27 cellular contexts compared by ENCODE assay signal in the genomic region with DNA sequence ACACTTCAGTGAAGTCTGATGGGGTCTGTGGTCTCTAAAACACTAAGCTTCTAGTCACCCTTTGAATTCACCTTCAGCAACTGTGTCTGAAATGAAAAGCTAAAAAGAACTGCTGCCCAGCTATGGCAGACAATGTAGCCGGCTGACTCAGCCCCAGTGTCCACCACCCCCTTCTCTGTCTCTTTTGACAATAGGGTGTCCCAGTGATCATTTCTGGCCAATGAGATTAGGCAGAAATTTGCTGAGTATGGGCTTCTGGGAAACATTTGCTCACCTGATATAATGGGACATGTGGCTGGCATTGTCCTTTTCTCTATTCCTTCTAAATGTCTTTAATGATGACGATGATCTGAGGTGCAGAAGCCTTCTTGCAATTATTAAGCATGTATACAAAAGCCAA. TPM values are rescaled to one million over a fixed set of nuclear protein-coding genes. Genes with fewer than 3 reads are reported as not detected.
A peak's percentile ranks its signal among the peaks of the same experiment; 100 is the strongest.
DNase-seq lines count a peak whose midpoint lies in the region; ATAC-seq, FAIRE-seq and TF ChIP-seq lines count a peak whose summit lies in the region.
"Had no signal": no experiment of that assay in that cellular context is flagged by ENCODE, and none has a peak within 500 bp of the region (broad histone marks: within the 10 kb centered on the region; RNA-seq: fewer than 3 reads in every experiment).

No MANE protein-coding gene starts in this region.

- H3K27ac Mint-ChIP-seq in immature natural killer cell (peak overlapping the region; percentile 53 to 86 (median 77)), WTC11 (no peak overlapping the region)
- H3K27ac Mint-ChIP-seq: activated naive CD8-positive, alpha-beta T cell treated with anti-CD3 and anti-CD28 coated beads, Interleukin-2, amount 10 ng/mL, durations not matched to agents 7 days and 5 days; stimulated activated naive CD8-positive, alpha-beta T cell treated with anti-CD3 and anti-CD28 coated beads, Interleukin-15, Interleukin-2, amounts not matched to agents 100 ng/mL and 50 ng/mL, for 24 hours; T-helper 2 cell treated with Interferon-gamma antibody and Interleukin-4, amounts not matched to agents 5 μg/mL and 100 μg/mL, for 36 hours had no signal

- H3K79me2 ChIP-seq in osteoblast (ENCODE audit: insufficient read depth, low read length): peaks cover 88% of the 10 kb centered on the region

- H3K36me3 Mint-ChIP-seq in immature natural killer cell: no peaks in the 10 kb centered on the region
- peaks cover 11% of the 10 kb centered on the region for H3K36me3 Mint-ChIP-seq in WTC11
- H3K36me3 Mint-ChIP-seq: activated naive CD8-positive, alpha-beta T cell treated with anti-CD3 and anti-CD28 coated beads, Interleukin-2, amount 10 ng/mL, durations not matched to agents 7 days and 5 days had no signal

- H3K4me3 ChIP-seq in A549 (no peak overlapping the region), RWPE2 (ENCODE audit: severe bottlenecking) (no peak overlapping the region), osteoblast (ENCODE audit: insufficient read depth, low read length) (no peak overlapping the region)
- H3K4me3 ChIP-seq: lower lobe of right lung, mucosa of descending colon, prostate gland, thyroid gland had no signal

- H3K4me1 ChIP-seq in A549: peaks cover 40% of the 10 kb centered on the region
- no peaks in the 10 kb centered on the region for H3K4me1 ChIP-seq in RWPE2 (ENCODE audit: insufficient read depth, poor library complexity, severe bottlenecking)
- H3K4me1 ChIP-seq in osteoblast (ENCODE audit: insufficient read depth, low read length): peaks cover 20% of the 10 kb centered on the region
- H3K4me1 ChIP-seq: prostate gland had no signal

- no peak overlapping the region for H3K4me2 ChIP-seq in A549
- H3K4me2 ChIP-seq in osteoblast (ENCODE audit: insufficient read depth, low read length): no peak overlapping the region

- peak overlapping the region in 1 of 2 experiments; percentile 58; a peak in 3 of 6 replicates for H3K27ac ChIP-seq in A549
- no peak overlapping the region for H3K27ac ChIP-seq in RWPE2 (ENCODE audit: poor library complexity, severe bottlenecking)
- peak overlapping the region; percentile 20 for H3K27ac ChIP-seq in osteoblast (ENCODE audit: low read depth, low read length)
- H3K27ac ChIP-seq: lower lobe of right lung, prostate gland had no signal

- H2AFZ ChIP-seq in osteoblast (ENCODE audit: low read length): no peak overlapping the region

- no peak for TF ChIP-seq EP300 in A549 (IDR thresholded peaks at IDR 0.05)

- H3K27me3 Mint-ChIP-seq in immature natural killer cell (ENCODE audit: low read depth in 3 of 3) (no peaks in the 10 kb centered on the region), WTC11 (ENCODE audit: low read depth) (peaks cover 8% of the 10 kb centered on the region)

- TF ChIP-seq RAD21 in A549 (conservative IDR thresholded peaks at IDR 0.05 in 1 of 2, IDR thresholded peaks at IDR 0.05 in 1 of 2): no peak

- peaks cover 68% of the 10 kb centered on the region for H3K36me3 ChIP-seq in RWPE2 (ENCODE audit: low read depth)
- peaks cover 42% of the 10 kb centered on the region for H3K36me3 ChIP-seq in osteoblast (ENCODE audit: insufficient read depth, low read length)
- H3K36me3 ChIP-seq: lower lobe of right lung, prostate gland, thyroid gland had no signal

- POLR2A ChIA-PET in A549 (lab: Yijun Ruan, JAX): interaction anchor here (0.7 kb wide), 1 partner anchor 11 kb away, joined by 3 read pairs; no protein-coding TSS in a partner anchor
- POLR2A ChIA-PET in WTC11 (lab: Charles Lee): interaction anchor here (1.1 kb wide), 1 partner anchor 11 kb away, joined by 3 read pairs; no protein-coding TSS in a partner anchor

- ATAC-seq in A549: no peak
- peak; percentile 44; the same call in 2 of the 3 replicates for ATAC-seq in RWPE2 (ENCODE audit: low read depth)
- ATAC-seq in GM19455 (IDR thresholded peaks at IDR 0.05; ENCODE audit: unreplicated experiment): no peak
- ATAC-seq in WTC11: no peak
- ATAC-seq: lower lobe of right lung, mucosa of descending colon, Right ventricle myocardium inferior had no signal

- H3K4me3 Mint-ChIP-seq in immature natural killer cell (peak overlapping the region in 4 of 5 donors; percentile 59 to 67 (median 66)), WTC11 (no peak overlapping the region)
- H3K4me3 Mint-ChIP-seq: activated naive CD8-positive, alpha-beta T cell treated with anti-CD3 and anti-CD28 coated beads, Interleukin-2, amount 10 ng/mL, durations not matched to agents 7 days and 5 days; stimulated activated naive CD8-positive, alpha-beta T cell treated with anti-CD3 and anti-CD28 coated beads, Interleukin-15, Interleukin-2, amounts not matched to agents 100 ng/mL and 50 ng/mL, for 24 hours; T-helper 2 cell treated with Interferon-gamma antibody and Interleukin-4, amounts not matched to agents 5 μg/mL and 100 μg/mL, for 36 hours had no signal

- no peak for FAIRE-seq in A549 (lab: Jason Lieb, UNC)
- FAIRE-seq: GM19239 had no signal

- H3K4me1 Mint-ChIP-seq in immature natural killer cell (peaks cover 60 to 66% of the 10 kb centered on the region in 2 donors), WTC11 (peaks cover 17% of the 10 kb centered on the region)
- H3K4me1 Mint-ChIP-seq: activated naive CD8-positive, alpha-beta T cell treated with anti-CD3 and anti-CD28 coated beads, Interleukin-2, amount 10 ng/mL, durations not matched to agents 7 days and 5 days had no signal

- TF ChIP-seq CTCF in A549 (IDR thresholded peaks at IDR 0.05) (no peak), RWPE2 (IDR thresholded peaks at IDR 0.05; ENCODE audit: poor library complexity, severe bottlenecking) (no peak), osteoblast (IDR thresholded peaks at IDR 0.05; ENCODE audit: extremely low read depth, low read depth, low read length) (no peak), WTC11 (IDR thresholded peaks at IDR 0.05) (no peak)

- H3K27me3 ChIP-seq in RWPE2 (ENCODE audit: insufficient read depth, poor library complexity, severe bottlenecking) (no peaks in the 10 kb centered on the region), osteoblast (ENCODE audit: insufficient read depth, low read length) (no peaks in the 10 kb centered on the region)
- H3K27me3 ChIP-seq: thyroid gland had no signal

- 73% methylated on average over 2 of the region's 2 CpGs for WGBS in A549 (ENCODE audit: missing lambda C conversion rate)

- CTCF ChIA-PET in A549 (lab: Yijun Ruan, JAX): no interaction called here
- CTCF ChIA-PET in WTC11 (lab: Charles Lee): interaction anchor here (1.1 kb wide), 1 partner anchor 51 kb away, joined by 3 read pairs; no protein-coding TSS in a partner anchor

- H3K9me3 Mint-ChIP-seq in immature natural killer cell: no peaks in the 10 kb centered on the region
- H3K9me3 Mint-ChIP-seq in WTC11: peaks cover 16% of the 10 kb centered on the region
- H3K9me3 Mint-ChIP-seq: activated naive CD8-positive, alpha-beta T cell treated with anti-CD3 and anti-CD28 coated beads, Interleukin-2, amount 10 ng/mL, durations not matched to agents 7 days and 5 days; stimulated activated naive CD8-positive, alpha-beta T cell treated with anti-CD3 and anti-CD28 coated beads, Interleukin-15, Interleukin-2, amounts not matched to agents 100 ng/mL and 50 ng/mL, for 24 hours; T-helper 2 cell treated with Interferon-gamma antibody and Interleukin-4, amounts not matched to agents 5 μg/mL and 100 μg/mL, for 36 hours had no signal

- DNase-seq in A549 (ENCODE audit: low read depth in 1 of 2, low spot score in 1 of 2): no peak
- no peak for DNase-seq in RWPE2 (ENCODE audit: low spot score)
- DNase-seq in immature natural killer cell: no peak
- peak; percentile 14 for DNase-seq in osteoblast (ENCODE audit: insufficient read length, low spot score, missing footprints)
- DNase-seq in amniotic stem cell (lab: John Stamatoyannopoulos, UW): no peak
- DNase-seq in WTC11 (ENCODE audit: low spot score): no peak
- DNase-seq in NCI-H2227 treated with DMSO at 0.1 percent for 48 hours (lab: John Stamatoyannopoulos, UW): no peak
- DNase-seq: activated CD4-positive, alpha-beta T cell treated with anti-CD3 and anti-CD28 coated beads for 4 hours; activated effector memory CD4-positive, alpha-beta T cell treated with anti-CD3 and anti-CD28 coated beads, Interleukin-2, amount 50 U/mL, for 16 hours; activated naive CD8-positive, alpha-beta T cell treated with anti-CD3 and anti-CD28 coated beads, Interleukin-2, amount 10 ng/mL, durations not matched to agents 7 days and 5 days; C1 segment of cervical spinal cord; Calu3; cerebellar nuclear complex; DND-41; HCEC 1CT; lower lobe of right lung; mucosa of descending colon; NCI-H1436 treated with DMSO at 0.1 percent for 48 hours; NCI-H446 treated with DMSO at 0.1 percent for 48 hours; OCI-M1; thyroid gland had no signal

- no peak for TF ChIP-seq POLR2A in A549 (IDR thresholded peaks at IDR 0.05; ENCODE audit: low read length)

- no peaks in the 10 kb centered on the region for H4K20me1 ChIP-seq in osteoblast (ENCODE audit: insufficient read depth, low read length)

- H3K9me3 ChIP-seq in A549 (no peaks in the 10 kb centered on the region), RWPE2 (ENCODE audit: severe bottlenecking) (no peaks in the 10 kb centered on the region), osteoblast (ENCODE audit: low read depth, low read length) (no peaks in the 10 kb centered on the region)
- H3K9me3 ChIP-seq: lower lobe of right lung, mucosa of descending colon, prostate gland, thyroid gland had no signal

TF ChIP-seq in WTC11, 78 proteins besides CTCF, POLR2A, EP300 and RAD21 (continues in another document):
- TF ChIP-seq NR1H2 (CRISPR knock-in tag; IDR thresholded peaks at IDR 0.05) (no peak), FOXP1 (CRISPR knock-in tag; IDR thresholded peaks at IDR 0.05; ENCODE audit: borderline replicate concordance) (no peak)
- TF ChIP-seq, protein P1, sequence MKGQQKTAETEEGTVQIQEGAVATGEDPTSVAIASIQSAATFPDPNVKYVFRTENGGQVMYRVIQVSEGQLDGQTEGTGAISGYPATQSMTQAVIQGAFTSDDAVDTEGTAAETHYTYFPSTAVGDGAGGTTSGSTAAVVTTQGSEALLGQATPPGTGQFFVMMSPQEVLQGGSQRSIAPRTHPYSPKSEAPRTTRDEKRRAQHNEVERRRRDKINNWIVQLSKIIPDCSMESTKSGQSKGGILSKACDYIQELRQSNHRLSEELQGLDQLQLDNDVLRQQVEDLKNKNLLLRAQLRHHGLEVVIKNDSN (CRISPR knock-in tag; IDR thresholded peaks at IDR 0.05): no peak

RNA-seq across cellular contexts. Expression of a gene that starts 20.6 kb away (rescaled TPM):
- polyA plus RNA-seq in A549 (2011; rRNA removed) (120 and 133 TPM in 2 replicates), A549 (2017; fragmentation: RNase III; extraction: RNeasy Plus Mini Kit Qiagen cat#74134 plus additional on column Dnase treatment) (177 to 255 TPM (median 227 TPM) in 3 replicates), immature natural killer cell (100 to 1,000 TPM; 192 to 270 (median 246) TPM)
- polyA plus RNA-seq in A549 (2012; cell fraction: cytosol; rRNA removed): 149 and 189 TPM in 2 replicates
- 215 and 294 TPM in 2 replicates for polyA plus RNA-seq in A549 (2012; cell fraction: nucleus; rRNA removed)
- polyA minus RNA-seq in A549 (2011; rRNA and poly(A)+ RNA removed): 26.4 and 27.2 TPM in 2 replicates
- total RNA-seq in osteoblast (680 and 715 TPM in 2 replicates), WTC11 (2021) (1.0 to 1.5 TPM (median 1.4 TPM) in 3 replicates)

Comparison
In these comparisons a context has a peak if more than half of its experiments do, and no peak if none do; other contexts are left out.
1. RNA of a gene that starts 20.6 kb away (total RNA-seq): 680 to 715 TPM in osteoblast; 1.0 to 1.5 TPM in WTC11; every median in the first group is over 100 times any median in the second.